Comparison of ENCODE assay signal across 30 cellular contexts in the genomic region with DNA sequence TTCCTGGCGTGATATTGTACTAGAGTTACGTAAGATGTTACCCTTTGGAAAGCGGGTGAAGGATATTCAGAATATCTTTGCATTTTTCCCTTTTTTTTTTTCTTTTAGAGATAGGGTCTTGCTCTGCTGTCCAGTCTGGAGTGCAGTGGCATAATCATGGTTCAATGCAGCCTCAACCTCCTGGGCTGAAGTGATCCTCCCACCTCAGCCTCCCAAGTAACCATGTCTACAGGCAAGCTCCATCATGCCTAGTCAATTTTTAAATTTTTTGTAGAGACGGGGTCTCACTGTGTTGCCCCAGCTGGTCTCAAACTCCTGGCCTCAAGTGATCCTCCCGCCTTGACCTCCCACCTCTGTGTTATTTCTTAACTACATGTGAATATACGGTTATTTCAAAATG.
"Had no signal": no experiment of that assay in that cellular context is flagged by ENCODE, and none has a peak within 500 bp of the region (broad histone marks: within the 10 kb centered on the region; RNA-seq: fewer than 3 reads in every experiment).

No MANE protein-coding gene starts in this region.

- H3K4me1 Mint-ChIP-seq: nephron, neural progenitor cell had no signal

- H3K9ac ChIP-seq: neural progenitor cell, parathyroid adenoma had no signal

- H2AFZ ChIP-seq: neural progenitor cell, parathyroid adenoma had no signal

- FAIRE-seq: urothelium cell line had no signal

- H3K27me3 ChIP-seq: neural progenitor cell, ovary, spleen, stomach, thyroid gland, tibial nerve, upper lobe of left lung, vagina had no signal

- H3K27ac Mint-ChIP-seq: natural killer cell; nephron; neural progenitor cell; progenitor cell of endocrine pancreas; stimulated activated memory B cell treated with anti-CD40 and anti-IgM and Interleukin-4, amounts not matched to agents 10 μg/mL and 1 μg/mL and 100 μg/mL, for 72 hours; stimulated activated naive CD8-positive, alpha-beta T cell treated with anti-CD3 and anti-CD28 coated beads, Interleukin-15, Interleukin-2, amounts not matched to agents 100 ng/mL and 50 ng/mL, for 24 hours had no signal

- H3K9me3 Mint-ChIP-seq: natural killer cell had no signal

- ATAC-seq: natural killer cell; psoas muscle; right cardiac atrium; sciatic nerve; stimulated activated memory B cell treated with anti-CD40 and anti-IgM and Interleukin-4, amounts not matched to agents 10 μg/mL and 1 μg/mL and 100 μg/mL, for 72 hours had no signal

- H3K27me3 Mint-ChIP-seq: progenitor cell of endocrine pancreas; stimulated activated memory B cell treated with anti-CD40 and anti-IgM and Interleukin-4, amounts not matched to agents 10 μg/mL and 1 μg/mL and 100 μg/mL, for 72 hours; stimulated activated naive CD8-positive, alpha-beta T cell treated with anti-CD3 and anti-CD28 coated beads, Interleukin-15, Interleukin-2, amounts not matched to agents 100 ng/mL and 50 ng/mL, for 24 hours had no signal

- H3K4me1 ChIP-seq: neural progenitor cell, parathyroid adenoma, psoas muscle, spleen, stomach, thyroid gland, tibial nerve, upper lobe of left lung, vagina had no signal

- DNase-seq: natural killer cell; occipital lobe; ovary; posterior cingulate gyrus; psoas muscle; right cardiac atrium; spleen; stimulated activated CD4-positive, alpha-beta T cell treated with anti-CD3 and anti-CD28 coated beads, Interleukin-12 subunit alpha, Interleukin-12 subunit beta, amount 100 ng/mL, for 4 hours; stimulated activated CD4-positive, alpha-beta T cell treated with anti-CD3 and anti-CD28 coated beads, Interleukin-1b, Interleukin-23, amount 100 ng/mL, for 48 hours; stimulated activated CD4-positive, alpha-beta T cell treated with anti-CD3 and anti-CD28 coated beads, Interleukin-4, amount 100 ng/mL, for 1 hour; stimulated activated CD4-positive, alpha-beta T cell treated with anti-CD3 and anti-CD28 coated beads, Interleukin-4, amount 100 ng/mL, for 4 hours; stimulated activated CD8-positive, alpha-beta memory T cell treated with anti-CD3 and anti-CD28 coated beads, Interleukin-4, amount 100 ng/mL, for 48 hours; stimulated activated naive CD4-positive, alpha-beta T cell treated with Interleukin-2 at 50 U/mL for 16 hours; stomach; thyroid gland; trophoblast cell; upper lobe of left lung had no signal

- H3K4me2 ChIP-seq: neural progenitor cell, smooth muscle cell had no signal

- H3K4me3 Mint-ChIP-seq: natural killer cell; nephron; neural progenitor cell; stimulated activated memory B cell treated with anti-CD40 and anti-IgM and Interleukin-4, amounts not matched to agents 10 μg/mL and 1 μg/mL and 100 μg/mL, for 72 hours; stimulated activated naive CD8-positive, alpha-beta T cell treated with anti-CD3 and anti-CD28 coated beads, Interleukin-15, Interleukin-2, amounts not matched to agents 100 ng/mL and 50 ng/mL, for 24 hours had no signal

- H3K9me3 ChIP-seq: ovary, psoas muscle, thoracic aorta, thyroid gland, upper lobe of left lung, vagina had no signal

- H3K36me3 ChIP-seq: neural progenitor cell, ovary, thoracic aorta, thyroid gland, vagina had no signal

- H3K27ac ChIP-seq: neural progenitor cell, ovary, parathyroid adenoma, psoas muscle, skin epidermis, spleen, stomach, thoracic aorta, thyroid gland, tibial nerve, upper lobe of left lung, vagina had no signal

- H3K4me3 ChIP-seq: neural progenitor cell, ovary, psoas muscle, skin epidermis, smooth muscle cell, spleen, stomach, thoracic aorta, thyroid gland, tibial nerve, upper lobe of left lung, vagina had no signal
